ENCODE assay signal across 12 cellular contexts in the genomic region with DNA sequence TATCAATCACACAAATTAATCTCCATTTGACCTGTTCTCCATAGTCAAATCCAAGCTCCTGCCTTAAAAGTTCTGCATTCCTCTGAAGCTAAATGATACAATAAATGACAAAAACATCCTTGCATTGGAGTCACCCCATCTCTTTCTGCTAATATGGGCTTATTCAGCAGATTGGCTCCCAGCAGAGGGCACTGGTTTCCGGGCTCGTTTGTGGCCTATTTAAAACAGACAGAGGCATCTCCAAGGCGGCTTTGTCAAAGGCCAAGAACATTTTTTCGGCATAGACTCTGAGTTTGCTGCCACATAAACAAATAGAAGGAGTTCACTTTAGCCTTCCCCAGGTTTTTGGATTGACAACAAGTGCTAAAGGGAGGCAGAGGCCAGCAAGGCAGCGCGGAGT.
DNase-seq lines count a peak whose midpoint lies in the region; ATAC-seq, FAIRE-seq and TF ChIP-seq lines count a peak whose summit lies in the region.
"Had no signal": no experiment of that assay in that cellular context is flagged by ENCODE, and none has a peak within 500 bp of the region (broad histone marks: within the 10 kb centered on the region; RNA-seq: fewer than 3 reads in every experiment).

No MANE protein-coding gene starts in this region.

- no peak overlapping the region for H3K4me3 Mint-ChIP-seq in activated CD8-positive, alpha-beta memory T cell treated with anti-CD3 and anti-CD28 coated beads, Interleukin-2, amount 10 ng/mL, durations not matched to agents 7 days and 5 days

- no TSS peak for BruUV-seq in endothelial cell of umbilical vein (replicated peaks; lab: Mats Ljungman, UMichigan)

- H3K4me1 Mint-ChIP-seq in activated CD8-positive, alpha-beta memory T cell treated with anti-CD3 and anti-CD28 coated beads, Interleukin-2, amount 10 ng/mL, durations not matched to agents 7 days and 5 days = no peaks in the 10 kb centered on the region

- no peaks in the 10 kb centered on the region for H4K20me1 ChIP-seq in OCI-LY1 (ENCODE audit: insufficient read depth, low read length)
- H4K20me1 ChIP-seq in endothelial cell of umbilical vein (replicated peaks; ENCODE audit: control insufficient read depth, extremely low read depth, insufficient read depth, low read length) = no peaks in the 10 kb centered on the region
- H4K20me1 ChIP-seq in osteoblast (ENCODE audit: insufficient read depth, low read length) = no peaks in the 10 kb centered on the region

- H3K27me3 ChIP-seq in OCI-LY1 (ENCODE audit: insufficient read depth, low read length) (no peaks in the 10 kb centered on the region), endothelial cell of umbilical vein (ENCODE audit: control insufficient read depth in 2 of 2, insufficient read depth in 2 of 2, low read length in 2 of 2) (peaks cover 0 to 2% of the 10 kb centered on the region in 2 experiments), osteoblast (ENCODE audit: insufficient read depth, low read length) (no peaks in the 10 kb centered on the region)
- H3K27me3 ChIP-seq: upper lobe of left lung had no signal

- CTCF ChIA-PET in endothelial cell of umbilical vein (lab: Charles Lee) = interaction anchor here (1.0 to 2.2 kb wide), 4 partner anchors 11 to 222 kb away, joined by 3 to 8 read pairs (median 4); no protein-coding TSS in a partner anchor
- CTCF ChIA-PET in activated CD8-positive, alpha-beta memory T cell treated with anti-CD3 and anti-CD28 coated beads, Interleukin-2, amount 10 ng/mL, durations not matched to agents 7 days and 5 days (lab: Charles Lee) = no interaction called here

- H3K9me1 ChIP-seq in endothelial cell of umbilical vein (replicated peaks; ENCODE audit: control insufficient read depth, extremely low read depth, insufficient read depth, low read length) = no peaks in the 10 kb centered on the region

- H3K27me3 Mint-ChIP-seq in activated CD8-positive, alpha-beta memory T cell treated with anti-CD3 and anti-CD28 coated beads, Interleukin-2, amount 10 ng/mL, durations not matched to agents 7 days and 5 days = peaks cover under 1% of the 10 kb centered on the region

- no peaks in the 10 kb centered on the region for H3K4me1 ChIP-seq in OCI-LY1 (ENCODE audit: insufficient read depth, low read length, severe bottlenecking)
- no peaks in the 10 kb centered on the region for H3K4me1 ChIP-seq in endothelial cell of umbilical vein (ENCODE audit: control insufficient read depth, extremely low read depth, insufficient read depth, low read length)
- H3K4me1 ChIP-seq in osteoblast (ENCODE audit: insufficient read depth, low read length) = peaks cover 8% of the 10 kb centered on the region
- H3K4me1 ChIP-seq: upper lobe of left lung had no signal

- no peak for FAIRE-seq in endothelial cell of umbilical vein (lab: Jason Lieb, UNC)
- FAIRE-seq: islet of Langerhans had no signal

- intact Hi-C loops in endothelial cell of umbilical vein (cut with micrococcal nuclease) = no loop called here

- DNase-seq in ELR (ENCODE audit: low read depth) (peak; percentile 30), endothelial cell of umbilical vein (ENCODE audit: low read depth, low spot score) (peak; percentile 13), osteoblast (ENCODE audit: insufficient read length, low spot score, missing footprints) (no peak), NCI-H748 treated with DMSO at 0.1 percent for 48 hours (lab: John Stamatoyannopoulos, UW) (no peak), GM19240 (ENCODE audit: insufficient read length, low spot score) (no peak), NCI-H2196 treated with DMSO at 0.1 percent for 48 hours (lab: John Stamatoyannopoulos, UW; ENCODE audit: unreplicated experiment) (no peak)
- no peak for DNase-seq in activated CD8-positive, alpha-beta memory T cell treated with anti-CD3 and anti-CD28 coated beads, Interleukin-2, amount 10 ng/mL, durations not matched to agents 7 days and 5 days
- DNase-seq: amniotic stem cell; stimulated activated CD4-positive, alpha-beta T cell treated with anti-CD3 and anti-CD28 coated beads, Interleukin-15, amount 100 ng/mL, for 24 hours; upper lobe of left lung had no signal

- H3K4me2 ChIP-seq in OCI-LY1 (ENCODE audit: low read length) = no peak overlapping the region
- no peak overlapping the region for H3K4me2 ChIP-seq in endothelial cell of umbilical vein (ENCODE audit: insufficient read depth, low read length)
- H3K4me2 ChIP-seq in osteoblast (ENCODE audit: insufficient read depth, low read length) = peak overlapping the region; percentile 13

- no peaks in the 10 kb centered on the region for H3K9me3 ChIP-seq in OCI-LY1 (ENCODE audit: low read length)
- H3K9me3 ChIP-seq in endothelial cell of umbilical vein (replicated peaks; ENCODE audit: control insufficient read depth, insufficient read depth, low read length) = no peaks in the 10 kb centered on the region
- H3K9me3 ChIP-seq in osteoblast (ENCODE audit: low read depth, low read length) = no peaks in the 10 kb centered on the region
- H3K9me3 ChIP-seq: upper lobe of left lung had no signal

- no peak overlapping the region for H3K9ac ChIP-seq in OCI-LY1 (ENCODE audit: low read length)
- H3K9ac ChIP-seq in endothelial cell of umbilical vein (replicated peaks; ENCODE audit: extremely low read depth, insufficient read depth, low read length) = no peak overlapping the region

- TF ChIP-seq CTCF in OCI-LY1 (IDR thresholded peaks at IDR 0.05; ENCODE audit: low read length) (peak; percentile 35), endothelial cell of umbilical vein (IDR thresholded peaks at IDR 0.05; ENCODE audit: extremely low read depth in 1 of 2, insufficient read depth in 1 of 2, low read depth in 1 of 2, low read length in 2 of 2) (peak in 1 of 2 donors; percentile 17), osteoblast (IDR thresholded peaks at IDR 0.05; ENCODE audit: extremely low read depth, low read depth, low read length) (peak; percentile 65)

- no peaks in the 10 kb centered on the region for H3K36me3 Mint-ChIP-seq in activated CD8-positive, alpha-beta memory T cell treated with anti-CD3 and anti-CD28 coated beads, Interleukin-2, amount 10 ng/mL, durations not matched to agents 7 days and 5 days

- POLR2A ChIA-PET in endothelial cell of umbilical vein (lab: Charles Lee) = no interaction called here

- no peaks in the 10 kb centered on the region for H3K9me3 Mint-ChIP-seq in activated CD8-positive, alpha-beta memory T cell treated with anti-CD3 and anti-CD28 coated beads, Interleukin-2, amount 10 ng/mL, durations not matched to agents 7 days and 5 days (ENCODE audit: low read depth)

- H3K27ac Mint-ChIP-seq in activated CD8-positive, alpha-beta memory T cell treated with anti-CD3 and anti-CD28 coated beads, Interleukin-2, amount 10 ng/mL, durations not matched to agents 7 days and 5 days = no peak overlapping the region

- ATAC-seq in activated CD8-positive, alpha-beta memory T cell treated with anti-CD3 and anti-CD28 coated beads, Interleukin-2, amount 10 ng/mL, durations not matched to agents 7 days and 5 days = no peak

- H3K27ac ChIP-seq in OCI-LY1 (ENCODE audit: low read depth, low read length, poor library complexity, severe bottlenecking) = no peak overlapping the region
- no peak overlapping the region for H3K27ac ChIP-seq in endothelial cell of umbilical vein (ENCODE audit: insufficient read depth, low read depth, low read length)
- no peak overlapping the region for H3K27ac ChIP-seq in osteoblast (ENCODE audit: low read depth, low read length)
- H3K27ac ChIP-seq: upper lobe of left lung had no signal

- H3K79me2 ChIP-seq in OCI-LY1 (ENCODE audit: insufficient read depth, low read length) (no peaks in the 10 kb centered on the region), endothelial cell of umbilical vein (ENCODE audit: control insufficient read depth, insufficient read depth, low read length) (no peaks in the 10 kb centered on the region), osteoblast (ENCODE audit: insufficient read depth, low read length) (no peaks in the 10 kb centered on the region)

- H2AFZ ChIP-seq in OCI-LY1 (ENCODE audit: low read length) (no peak overlapping the region), endothelial cell of umbilical vein (ENCODE audit: low read depth, low read length) (peak overlapping the region; percentile 13), osteoblast (ENCODE audit: low read length) (peak overlapping the region; percentile 97)

- H3K4me3 ChIP-seq in OCI-LY1 (ENCODE audit: low read depth, low read length, poor library complexity, severe bottlenecking) = no peak overlapping the region
- H3K4me3 ChIP-seq in endothelial cell of umbilical vein (replicated peaks in 1 of 3; ENCODE audit: insufficient read depth in 1 of 3, low read depth in 1 of 3, low read length in 3 of 3) = no peak overlapping the region
- no peak overlapping the region for H3K4me3 ChIP-seq in osteoblast (ENCODE audit: insufficient read depth, low read length)
- H3K4me3 ChIP-seq: upper lobe of left lung had no signal

- H3K36me3 ChIP-seq in OCI-LY1 (ENCODE audit: insufficient read depth, low read length) = no peaks in the 10 kb centered on the region
- H3K36me3 ChIP-seq in endothelial cell of umbilical vein (ENCODE audit: control insufficient read depth in 2 of 2, extremely low read depth in 1 of 2, insufficient read depth in 2 of 2, low read length in 2 of 2) = no peaks in the 10 kb centered on the region
- H3K36me3 ChIP-seq in osteoblast (ENCODE audit: insufficient read depth, low read length) = no peaks in the 10 kb centered on the region
- H3K36me3 ChIP-seq: upper lobe of left lung had no signal

- dilution Hi-C loops in endothelial cell of umbilical vein (cut with MboI; ENCODE audit: extremely low pct_ligation_motif_present, low sequenced_read_pairs) = no loop called here

- no peaks in the 10 kb centered on the region for H3F3A ChIP-seq in OCI-LY1 (ENCODE audit: insufficient read depth, low read length)

- no peak for TF ChIP-seq POLR2A in endothelial cell of umbilical vein (IDR thresholded peaks at IDR 0.05; ENCODE audit: low read depth, low read length)

- H3K9me2 ChIP-seq in OCI-LY1 (ENCODE audit: low read depth, low read length) = no peaks in the 10 kb centered on the region

TF ChIP-seq in endothelial cell of umbilical vein, 7 proteins besides CTCF, POLR2A, EP300 and RAD21:
- TF ChIP-seq JUN (IDR thresholded peaks at IDR 0.05; ENCODE audit: borderline replicate concordance, insufficient read depth, insufficient read length, low read depth) (no peak), GATA2 (IDR thresholded peaks at IDR 0.05; ENCODE audit: insufficient read depth, insufficient read length, low read depth, low read length) (no peak), MYC (IDR thresholded peaks at IDR 0.05; ENCODE audit: low read depth, low read length) (no peak), FOS (IDR thresholded peaks at IDR 0.05; ENCODE audit: borderline replicate concordance, insufficient read depth, low read length) (no peak), POLR2AphosphoS5 (IDR thresholded peaks at IDR 0.05; ENCODE audit: insufficient read depth, low read depth, low read length) (no peak), EZH2 (IDR thresholded peaks at IDR 0.05; ENCODE audit: borderline replicate concordance, low read depth, low read length, severe bottlenecking) (no peak)
- TF ChIP-seq, protein P1, sequence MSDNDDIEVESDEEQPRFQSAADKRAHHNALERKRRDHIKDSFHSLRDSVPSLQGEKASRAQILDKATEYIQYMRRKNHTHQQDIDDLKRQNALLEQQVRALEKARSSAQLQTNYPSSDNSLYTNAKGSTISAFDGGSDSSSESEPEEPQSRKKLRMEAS (IDR thresholded peaks at IDR 0.05; ENCODE audit: insufficient read depth, insufficient read length) = no peak
TF ChIP-seq in endothelial cell of umbilical vein: peak in this region for 0.

Comparison
In these comparisons a context has a peak if more than half of its experiments do, and no peak if none do; other contexts are left out.
1. DNase-seq: peak in ELR (single experiment) and endothelial cell of umbilical vein (single experiment); none in osteoblast (single experiment), activated CD8-positive, alpha-beta memory T cell treated with anti-CD3 and anti-CD28 coated beads, Interleukin-2, amount 10 ng/mL, durations not matched to agents 7 days and 5 days (single experiment), NCI-H748 treated with DMSO at 0.1 percent for 48 hours (single experiment), GM19240 (single experiment) and NCI-H2196 treated with DMSO at 0.1 percent for 48 hours (single experiment).